Comparison of ENCODE assay signal across 13 cellular contexts in the genomic region with DNA sequence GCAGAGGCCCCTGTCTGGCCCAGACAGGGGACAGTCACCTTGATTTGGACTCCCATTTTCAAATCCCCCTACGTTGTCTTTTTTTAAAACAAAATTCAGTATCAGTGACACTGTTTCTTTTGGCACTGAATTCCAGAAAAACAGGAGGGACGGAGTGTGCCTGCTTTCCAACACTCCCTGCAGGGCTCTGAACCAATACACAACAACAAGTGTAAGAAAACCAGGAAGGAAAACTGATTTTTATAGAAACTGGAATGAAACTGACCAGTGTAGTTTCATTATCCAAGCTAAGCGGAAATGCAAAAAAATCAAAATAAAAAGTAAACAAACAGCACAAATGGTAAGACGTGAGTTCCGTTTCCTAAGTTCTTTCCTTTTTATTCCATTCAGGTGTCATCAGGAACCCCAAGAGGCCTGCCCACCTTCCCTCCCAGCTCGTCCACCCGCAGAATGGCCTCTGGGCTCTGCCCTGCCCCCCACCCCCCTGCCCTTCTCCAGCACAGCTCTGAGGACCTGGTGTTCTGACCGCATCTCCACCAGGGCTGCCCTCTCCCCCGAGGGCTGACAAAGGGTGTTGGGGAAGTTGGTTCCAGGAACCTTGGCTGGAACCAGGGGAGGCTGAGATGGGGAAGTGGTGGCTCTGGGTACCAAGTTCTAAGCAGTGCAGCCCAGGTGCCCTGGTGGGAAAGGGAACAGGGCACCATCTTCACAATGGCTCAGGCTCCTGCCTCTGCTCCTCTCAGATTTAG.
"Had no signal": no experiment of that assay in that cellular context is flagged by ENCODE, and none has a peak within 500 bp of the region (broad histone marks: within the 10 kb centered on the region; RNA-seq: fewer than 3 reads in every experiment).

No MANE protein-coding gene starts in this region.

- H3K36me3 ChIP-seq: right lobe of liver, uterus, WERI-Rb-1 had no signal

- H3K4me3 ChIP-seq: coronary artery, esophagus muscularis mucosa, right lobe of liver, uterus had no signal

- DNase-seq: activated CD4-positive, alpha-beta memory T cell treated with anti-CD3 and anti-CD28 coated beads for 36 hours; activated CD8-positive, alpha-beta memory T cell treated with anti-CD3 and anti-CD28 coated beads, Interleukin-2, amount 10 ng/mL, durations not matched to agents 7 days and 5 days; activated naive CD4-positive, alpha-beta T cell treated with anti-CD3 and anti-CD28 coated beads, Interleukin-2, amount 50 U/mL, for 16 hours; activated T-cell treated with anti-CD3 and anti-CD28 coated beads, Interleukin-2, amount 50 U/mL, for 24 hours; effector CD4-positive, alpha-beta T cell; islet precursor cell; occipital lobe; uterus; WERI-Rb-1 had no signal

- H3K27me3 ChIP-seq: esophagus muscularis mucosa, right lobe of liver, uterus had no signal

- H3K4me1 ChIP-seq: uterus had no signal

- ATAC-seq: activated CD8-positive, alpha-beta memory T cell treated with anti-CD3 and anti-CD28 coated beads, Interleukin-2, amount 10 ng/mL, durations not matched to agents 7 days and 5 days; left ventricle myocardium superior had no signal

- H3K27ac ChIP-seq: coronary artery, esophagus muscularis mucosa, right lobe of liver, uterus, WERI-Rb-1 had no signal

- H3K9me3 ChIP-seq: esophagus muscularis mucosa, right lobe of liver, uterus had no signal
